Comparison of ENCODE assay signal across 22 cellular contexts in genomic region chr13:111882351-111882750, GRCh38.
"Had no signal": no experiment of that assay in that cellular context is flagged by ENCODE, and none has a peak within 500 bp of the region (broad histone marks: within the 10 kb centered on the region; RNA-seq: fewer than 3 reads in every experiment).

No MANE protein-coding gene starts in this region.

- DNase-seq: IMR-90, Karpas-422, KG1, MG63, NCI-H1092 treated with DMSO at 0.1 percent for 48 hours, NCI-H1436, NCI-H187, NCI-H2029, NCI-H2081 treated with DMSO at 0.1 percent for 48 hours, NCI-H2171, NCI-H226, NCI-H446, NCI-H510A, NCI-H524 treated with DMSO at 0.1 percent for 48 hours, NCI-H69, NCI-H774, Right ventricle myocardium superior, RPMI8226, SIG-M5 had no signal

- ATAC-seq: HepG2 had no signal

- H3K9me3 ChIP-seq: MG63, SJSA1 had no signal

- H3K4me1 ChIP-seq: SJSA1 had no signal

- H3K36me3 ChIP-seq: MG63, SJSA1 had no signal

- H3K27ac ChIP-seq: SJSA1, SK-N-MC had no signal

- H3K27me3 ChIP-seq: MG63 had no signal

- H3K4me3 ChIP-seq: MG63, SJSA1, SK-N-MC had no signal
